22 cellular contexts compared by ENCODE assay signal in genomic region chr11:72174299-72175070, GRCh38. TPM values are rescaled to one million over a fixed set of nuclear protein-coding genes. Genes with fewer than 3 reads are reported as not detected.
DNase-seq lines count a peak whose midpoint lies in the region; ATAC-seq, FAIRE-seq and TF ChIP-seq lines count a peak whose summit lies in the region.
"Had no signal": no experiment of that assay in that cellular context is flagged by ENCODE, and none has a peak within 500 bp of the region (broad histone marks: within the 10 kb centered on the region; RNA-seq: fewer than 3 reads in every experiment).

No MANE protein-coding gene starts in this region.

- DNase-seq in HTR-8/SVneo (ENCODE audit: insufficient read length, low spot score): no peak
- peak; percentile 52 for DNase-seq in mammary epithelial cell
- DNase-seq in hepatocyte (ENCODE audit: low spot score): peak; percentile 34
- no peak for DNase-seq in neural crest cell (ENCODE audit: low read depth, low spot score)
- DNase-seq: CD8-positive, alpha-beta memory T cell; GDM1; GOT3; IMR-90; Kasumi-1; NCI-H1105 treated with DMSO at 0.1 percent for 48 hours; NCI-H187; NCI-H69; NK-92 treated with Interleukin-12 subunit alpha and Interleukin-12 subunit beta, amount 100 ng/mL, for 24 hours had no signal

- H3K27me3 Mint-ChIP-seq in neural crest cell (ENCODE audit: low read depth): peaks cover 2% of the 10 kb centered on the region

- H3K9me2 ChIP-seq in hepatocyte (replicated peaks; ENCODE audit: insufficient read depth): no peaks in the 10 kb centered on the region

- H3K9me3 Mint-ChIP-seq in neural crest cell: no peaks in the 10 kb centered on the region
- H3K9me3 Mint-ChIP-seq: CD8-positive, alpha-beta memory T cell had no signal

- intact Hi-C loops in mammary epithelial cell (cut with micrococcal nuclease): no loop called here

- no peak overlapping the region for H3K27ac ChIP-seq in mammary epithelial cell (ENCODE audit: insufficient read depth, low read depth, low read length)
- H3K27ac ChIP-seq in hepatocyte: peak overlapping the region; percentile 74
- H3K27ac ChIP-seq: A549; BLaER1 treated with 17β-estradiol and CSF1 and Interleukin-3, amounts not matched to agents 10 nM and 100 nM had no signal

- H3K4me1 Mint-ChIP-seq in neural crest cell: no peaks in the 10 kb centered on the region

- no TSS peak for BruUV-seq in mammary epithelial cell (replicated peaks; lab: Mats Ljungman, UMichigan)

- ATAC-seq in GM19035 (IDR thresholded peaks at IDR 0.05; ENCODE audit: unreplicated experiment) (no peak), HG02970 (IDR thresholded peaks at IDR 0.05; ENCODE audit: low FRiP score, unreplicated experiment) (no peak), HG02981 (IDR thresholded peaks at IDR 0.05; ENCODE audit: unreplicated experiment) (no peak), GM18511 (IDR thresholded peaks at IDR 0.05; ENCODE audit: unreplicated experiment) (no peak)
- ATAC-seq: A549, GM12878 had no signal

- CTCF ChIA-PET in mammary epithelial cell (lab: Charles Lee; ENCODE audit: low non-redundant PET): no interaction called here

- TF ChIP-seq CTCF in mammary epithelial cell (conservative IDR thresholded peaks at IDR 0.05 in 1 of 2, IDR thresholded peaks at IDR 0.05 in 1 of 2; ENCODE audit: extremely low read depth in 1 of 2, insufficient read depth in 1 of 2, low read depth in 1 of 2, low read length in 2 of 2) (no peak), hepatocyte (IDR thresholded peaks at IDR 0.05; ENCODE audit: poor library complexity) (no peak), neural crest cell (conservative IDR thresholded peaks at IDR 0.05) (no peak)

- no peaks in the 10 kb centered on the region for H3K36me3 Mint-ChIP-seq in neural crest cell (ENCODE audit: low read depth)
- H3K36me3 Mint-ChIP-seq: CD8-positive, alpha-beta memory T cell had no signal

- in situ Hi-C loops in mammary epithelial cell (cut with MboI; ENCODE audit: low sequenced_read_pairs in 2 of 2): no loop called here

- H3K4me2 ChIP-seq in mammary epithelial cell (ENCODE audit: insufficient read depth, low read depth, low read length): peak overlapping the region; percentile 10
- no peak overlapping the region for H3K4me2 ChIP-seq in hepatocyte
- H3K4me2 ChIP-seq: A549; BLaER1 treated with 17β-estradiol and CSF1 and Interleukin-3, amounts not matched to agents 10 nM and 100 nM had no signal

- H3K4me1 ChIP-seq in mammary epithelial cell (ENCODE audit: insufficient read depth, low read length) (peaks cover 18% of the 10 kb centered on the region), hepatocyte (ENCODE audit: insufficient read depth) (peaks cover 9% of the 10 kb centered on the region)

- FAIRE-seq in HTR-8/SVneo (lab: Jason Lieb, UNC): peak; percentile 58
- FAIRE-seq: A549, GM12878 had no signal

- H3K27me3 ChIP-seq in mammary epithelial cell (ENCODE audit: insufficient read depth, low read length) (no peaks in the 10 kb centered on the region), hepatocyte (no peaks in the 10 kb centered on the region)
- H3K27me3 ChIP-seq: BLaER1 treated with 17β-estradiol and CSF1 and Interleukin-3, amounts not matched to agents 10 nM and 100 nM had no signal

- H3K4me3 ChIP-seq in mammary epithelial cell (replicated peaks in 1 of 3; ENCODE audit: insufficient read depth in 1 of 3, low read depth in 2 of 3, low read length in 3 of 3) (no peak overlapping the region), hepatocyte (no peak overlapping the region)
- H3K4me3 ChIP-seq: A549; BLaER1 treated with 17β-estradiol and CSF1 and Interleukin-3, amounts not matched to agents 10 nM and 100 nM; GM12878 had no signal

- H3K4me3 Mint-ChIP-seq in neural crest cell: no peak overlapping the region
- H3K4me3 Mint-ChIP-seq: CD8-positive, alpha-beta memory T cell had no signal

- no peak overlapping the region for H3K9ac ChIP-seq in mammary epithelial cell (ENCODE audit: insufficient read depth, low read length)
- H3K9ac ChIP-seq: BLaER1 treated with 17β-estradiol and CSF1 and Interleukin-3, amounts not matched to agents 10 nM and 100 nM had no signal

- H4K20me1 ChIP-seq in mammary epithelial cell (ENCODE audit: insufficient read depth, low read length) (no peaks in the 10 kb centered on the region), hepatocyte (ENCODE audit: insufficient read depth, poor library complexity, severe bottlenecking) (no peaks in the 10 kb centered on the region)
- H4K20me1 ChIP-seq: BLaER1 treated with 17β-estradiol and CSF1 and Interleukin-3, amounts not matched to agents 10 nM and 100 nM had no signal

- H3K9me3 ChIP-seq in mammary epithelial cell (replicated peaks; ENCODE audit: insufficient read depth, low read length) (no peaks in the 10 kb centered on the region), hepatocyte (ENCODE audit: low read depth) (no peaks in the 10 kb centered on the region)
- H3K9me3 ChIP-seq: A549; BLaER1 treated with 17β-estradiol and CSF1 and Interleukin-3, amounts not matched to agents 10 nM and 100 nM had no signal

- peak overlapping the region; percentile 35 for H3K27ac Mint-ChIP-seq in neural crest cell (ENCODE audit: unreplicated experiment)
- H3K27ac Mint-ChIP-seq: CD8-positive, alpha-beta memory T cell had no signal

- H2AFZ ChIP-seq in mammary epithelial cell (ENCODE audit: low read depth, low read length) (peak overlapping the region; percentile 4), hepatocyte (no peak overlapping the region)

- H3K79me2 ChIP-seq in mammary epithelial cell (ENCODE audit: insufficient read depth, low read length): no peaks in the 10 kb centered on the region
- no peaks in the 10 kb centered on the region for H3K79me2 ChIP-seq in hepatocyte

- 82% methylated on average over 4 of the region's 8 CpGs for WGBS in mammary epithelial cell (ENCODE audit: low coverage, missing lambda C conversion rate)
- 79% methylated on average over 8 of the region's 8 CpGs for WGBS in hepatocyte (ENCODE audit: low lambda C conversion rate, missing lambda C conversion rate)

- dilution Hi-C loops in mammary epithelial cell (cut with HindIII; ENCODE audit: low sequenced_read_pairs): no loop called here

- H3K36me3 ChIP-seq in mammary epithelial cell (ENCODE audit: insufficient read depth, low read length) (no peaks in the 10 kb centered on the region), hepatocyte (replicated peaks; ENCODE audit: insufficient read depth, low read depth) (no peaks in the 10 kb centered on the region)
- H3K36me3 ChIP-seq: BLaER1 treated with 17β-estradiol and CSF1 and Interleukin-3, amounts not matched to agents 10 nM and 100 nM had no signal

RNA-seq across cellular contexts. Expression of gene FOLR1, which starts 17.5 kb away (rescaled TPM):
- total RNA-seq in mammary epithelial cell (10 to 100 TPM in 1 of 2 donors, 1 to 10 TPM in 1; 1.6 to 13.5 TPM), hepatocyte (19.9 and 21.6 TPM in 2 replicates), neural crest cell (not detected in 2 replicates)
- polyA plus RNA-seq in mammary epithelial cell (2.1 TPM), hepatocyte (13.4 and 26.8 TPM in 2 replicates)
- 1.9 TPM for polyA minus RNA-seq in mammary epithelial cell
- total RNA-seq: CD8-positive, alpha-beta memory T cell; GM12878; IMR-90; OCI-LY7; SK-MEL-5 had no signal
- polyA plus RNA-seq: CD8-positive, alpha-beta memory T cell; GM12878 had no signal

RNA-seq across cellular contexts. Expression of gene FOLR3, which starts 39.0 kb away (rescaled TPM):
- 10 to 100 TPM; 12.3 to 39.0 TPM for total RNA-seq in mammary epithelial cell
- polyA plus RNA-seq in mammary epithelial cell: 4.6 TPM
- not detected for polyA minus RNA-seq in mammary epithelial cell
- total RNA-seq in hepatocyte: not detected in 2 replicates
- polyA plus RNA-seq in hepatocyte: not detected in 2 replicates
- total RNA-seq in neural crest cell: not detected in 2 replicates
- total RNA-seq: CD8-positive, alpha-beta memory T cell; GM12878; OCI-LY7; SK-MEL-5 had no signal
- polyA plus RNA-seq: A549; CD8-positive, alpha-beta memory T cell; GM12878 had no signal

RNA-seq across cellular contexts. Expression of gene FOLR2, which starts 42.1 kb away (rescaled TPM):
- not detected for total RNA-seq in mammary epithelial cell
- polyA plus RNA-seq in mammary epithelial cell: not detected
- polyA minus RNA-seq in mammary epithelial cell: not detected
- total RNA-seq in hepatocyte: 0.48 and 4.3 TPM in 2 replicates
- polyA plus RNA-seq in hepatocyte: 1.2 and 5.5 TPM in 2 replicates
- not detected in 2 replicates for total RNA-seq in neural crest cell
- total RNA-seq: IMR-90, SK-MEL-5 had no signal
- polyA plus RNA-seq: A549; CD8-positive, alpha-beta memory T cell; IMR-90 had no signal

RNA-seq across cellular contexts. Expression of gene INPPL1, which starts 50.1 kb away (rescaled TPM):
- 100 to 1,000 TPM; 111 to 185 TPM for total RNA-seq in mammary epithelial cell
- polyA plus RNA-seq in mammary epithelial cell: 65.7 TPM
- 152 TPM for polyA minus RNA-seq in mammary epithelial cell
- total RNA-seq in hepatocyte: 47.8 and 74.8 TPM in 2 replicates
- 99.4 and 140 TPM in 2 replicates for polyA plus RNA-seq in hepatocyte
- total RNA-seq in neural crest cell: 242 and 247 TPM in 2 replicates

Comparison
In these comparisons a context has a peak if more than half of its experiments do, and no peak if none do; other contexts are left out.
1. DNase-seq: peak in mammary epithelial cell (single experiment) and hepatocyte (single experiment); none in HTR-8/SVneo (single experiment) and neural crest cell (single experiment).
2. RNA of gene FOLR3, which starts 39.0 kb away (total RNA-seq): 12.3 to 39.0 TPM in mammary epithelial cell; not detected in hepatocyte and not detected in neural crest cell; every median in the first group is over 10 times any median in the second.